Comparison of ENCODE assay signal across 8 cellular contexts in the genomic region with DNA sequence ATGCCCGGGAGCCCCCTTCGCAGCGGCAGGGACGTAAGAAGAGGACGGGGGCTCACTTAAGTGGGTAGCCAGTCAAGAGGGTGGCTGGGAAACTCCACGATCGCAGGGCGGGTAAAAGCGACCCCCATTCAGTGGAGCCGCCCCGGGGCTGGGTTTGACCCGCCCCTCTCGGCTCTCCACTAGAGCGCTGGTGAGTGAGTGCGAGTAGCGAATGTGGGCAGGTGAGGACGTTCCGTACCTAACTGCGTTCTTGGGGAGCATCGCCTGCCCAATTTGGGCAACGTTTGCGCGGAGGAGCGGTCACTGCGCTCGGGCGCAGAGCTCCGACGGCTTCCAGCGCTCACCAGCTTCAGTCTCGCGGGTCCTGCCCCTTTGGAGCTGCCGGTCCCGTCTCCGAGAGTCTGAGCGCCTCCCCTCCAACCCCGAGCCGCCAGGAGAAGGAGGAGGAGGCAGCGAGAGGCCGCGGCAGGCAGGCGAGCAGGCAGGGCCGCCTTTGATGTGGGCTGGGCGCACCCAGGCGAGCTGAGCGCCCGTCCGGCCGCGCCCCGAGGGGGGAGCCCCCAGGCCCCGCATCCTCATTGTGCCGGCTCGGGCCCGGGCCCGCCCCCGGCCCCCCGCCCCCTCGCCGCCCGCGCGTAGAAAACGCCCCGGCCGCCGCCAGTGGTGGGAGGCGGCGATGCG. TPM values are rescaled to one million over a fixed set of nuclear protein-coding genes. Genes with fewer than 3 reads are reported as not detected.
DNase-seq lines count a peak whose midpoint lies in the region; ATAC-seq and TF ChIP-seq lines count a peak whose summit lies in the region.

Gene FGF18, plus strand, starts transcription at position 666 of the 681 bp plus-strand sequence. CDS start 553 bp downstream, outside the sequence.

- DNase-seq in A673 (ENCODE audit: low spot score) = peak; percentile 74
- peak; percentile 59 to 72 for DNase-seq in SW 1271 (lab: John Stamatoyannopoulos, UW)
- DNase-seq in chondrocyte (ENCODE audit: low spot score) = no peak
- peak; percentile 38 to 42 for DNase-seq in left colon
- peak; percentile 15 to 32 for DNase-seq in stimulated activated CD8-positive, alpha-beta memory T cell treated with anti-CD3 and anti-CD28 coated beads, Interleukin-2, amount 100 ng/mL, for 48 hours (ENCODE audit: low read depth in 2 of 2)

- TF ChIP-seq CTCF in A673 (conservative IDR thresholded peaks at IDR 0.05; ENCODE audit: low read depth, low read length) (no peak), chondrocyte (IDR thresholded peaks at IDR 0.05) (peak; percentile 28)

- H3K9me3 ChIP-seq in A673 (ENCODE audit: low read depth, low read length, poor library complexity, severe bottlenecking) = no peaks in the 10 kb centered on the region

- peaks cover 8% of the 10 kb centered on the region for H3K4me1 ChIP-seq in A673 (ENCODE audit: insufficient read depth, low read length, poor library complexity, severe bottlenecking)

- peaks cover 38% of the 10 kb centered on the region for H3K4me1 Mint-ChIP-seq in chondrocyte (ENCODE audit: low read depth)

- H3K36me3 Mint-ChIP-seq in chondrocyte (ENCODE audit: low read depth) = peaks cover under 1% of the 10 kb centered on the region

- peak within 1 kb of the TSS; percentile 66 for H3K27ac Mint-ChIP-seq in chondrocyte (ENCODE audit: unreplicated experiment)

- H3K9me3 Mint-ChIP-seq in chondrocyte (ENCODE audit: low read depth) = no peaks in the 10 kb centered on the region

- POLR2A ChIA-PET in A673 (lab: Charles Lee; ENCODE audit: low non-redundant PET) = no interaction called here

- ATAC-seq in GM18502 (IDR thresholded peaks at IDR 0.05; ENCODE audit: poor library complexity, unreplicated experiment) (peak; percentile 47), HG03432 (IDR thresholded peaks at IDR 0.05; ENCODE audit: unreplicated experiment) (peak; percentile 62), left colon (peak; percentile 60), GM18858 (IDR thresholded peaks at IDR 0.05; ENCODE audit: unreplicated experiment) (no peak)

- intact Hi-C loops in A673 (cut with micrococcal nuclease; ENCODE audit: unreplicated experiment) (loop anchor here (1.0 to 5.0 kb wide), 3 partner anchors 433 to 623 kb away; no protein-coding TSS in a partner anchor), left colon (cut with DNase I, micrococcal nuclease) (loop anchor here (5.0 to 10.0 kb wide), 2 partner anchors 486 to 488 kb away; no protein-coding TSS in a partner anchor)

- H3K36me3 ChIP-seq in A673 (ENCODE audit: insufficient read depth, low read length, poor library complexity, severe bottlenecking) = peaks cover 5% of the 10 kb centered on the region

- peak within 1 kb of the TSS; percentile 46 for H3K4me3 ChIP-seq in A673 (ENCODE audit: low read depth, low read length, poor library complexity, severe bottlenecking)

- BruUV-seq in A673 (replicated peaks; lab: Mats Ljungman, UMichigan) = no TSS peak

- no peaks in the 10 kb centered on the region for H3K27me3 Mint-ChIP-seq in chondrocyte (ENCODE audit: low read depth)

- H3K27ac ChIP-seq in A673 (ENCODE audit: low read depth, low read length, poor library complexity, severe bottlenecking) = no peak within 1 kb of the TSS

- peaks cover 7% of the 10 kb centered on the region for H3K27me3 ChIP-seq in A673 (replicated peaks; ENCODE audit: insufficient read depth, low read depth, low read length, poor library complexity)

- peak within 1 kb of the TSS; percentile 69 for H3K4me3 Mint-ChIP-seq in chondrocyte (ENCODE audit: unreplicated experiment)

- CTCF ChIA-PET in A673 (lab: Charles Lee) = interaction anchor here (0.6 to 1.3 kb wide), 2 partner anchors 30 to 640 kb away, joined by 3 to 9 read pairs; no protein-coding TSS in a partner anchor

RNA-seq across cellular contexts. Expression of gene FGF18, which starts in this region (rescaled TPM):
- total RNA-seq in A673 (2021) (0.90 and 1.3 TPM in 2 replicates), chondrocyte (1.7 to 18.1 TPM (median 2.1 TPM) in 3 replicates), left colon (under 1 TPM; 0.31 to 0.43 TPM)

Comparison
In these comparisons a context has a peak if more than half of its experiments do, and no peak if none do; other contexts are left out.
1. Peak in DNase-seq and ATAC-seq in left colon; RNA of the gene not detected or under 1 TPM.